In the genomic region with DNA sequence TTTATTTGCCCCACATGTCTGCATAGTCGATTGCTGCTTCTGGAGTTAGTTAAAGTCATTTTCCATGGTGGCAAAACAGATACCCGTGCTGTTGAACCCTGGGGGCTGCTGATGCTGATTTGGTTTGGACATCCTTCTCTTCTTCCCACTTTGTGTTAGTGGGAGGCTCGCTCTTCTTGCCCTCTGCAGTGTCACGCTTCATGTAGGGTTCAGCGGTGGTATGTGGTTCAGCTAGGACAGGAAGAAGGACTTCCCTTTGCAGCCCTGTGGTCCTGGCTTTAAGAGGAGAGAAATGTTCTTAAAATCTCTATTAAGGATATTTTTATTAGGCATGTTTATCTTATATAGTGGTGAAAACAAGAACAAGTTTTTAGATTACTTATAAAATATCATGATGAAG, we compare ENCODE assay signal across 20 cellular contexts. TPM values are rescaled to one million over a fixed set of nuclear protein-coding genes. Genes with fewer than 3 reads are reported as not detected.
DNase-seq lines count a peak whose midpoint lies in the region; ATAC-seq and TF ChIP-seq lines count a peak whose summit lies in the region.
"Had no signal": no experiment of that assay in that cellular context is flagged by ENCODE, and none has a peak within 500 bp of the region (broad histone marks: within the 10 kb centered on the region; RNA-seq: fewer than 3 reads in every experiment).

No MANE protein-coding gene starts in this region.

- H3K36me3 ChIP-seq in gastroesophageal sphincter = peaks cover 0 to 51% of the 10 kb centered on the region in 2 donors
- no peaks in the 10 kb centered on the region for H3K36me3 ChIP-seq in neuronal stem cell (replicated peaks in 1 of 2; ENCODE audit: control insufficient read depth in 2 of 2, insufficient read depth in 2 of 2, low read length in 2 of 2)
- peaks cover 48% of the 10 kb centered on the region for H3K36me3 ChIP-seq in endodermal cell (ENCODE audit: control insufficient read depth, insufficient read depth, low read length)
- H3K36me3 ChIP-seq in Karpas-422 (ENCODE audit: insufficient read depth, low read length) = peaks cover 10% of the 10 kb centered on the region
- H3K36me3 ChIP-seq: breast epithelium, pancreas had no signal

- TF ChIP-seq POLR2A in gastroesophageal sphincter (IDR thresholded peaks at IDR 0.05) = no peak

- peak overlapping the region; percentile 94 for H3K27ac ChIP-seq in HL-60 (replicated peaks)
- H3K27ac ChIP-seq in gastroesophageal sphincter = peak overlapping the region in 2 of 4 donors; percentile 9 to 21
- no peak overlapping the region for H3K27ac ChIP-seq in neuronal stem cell (replicated peaks; ENCODE audit: low read length)
- no peak overlapping the region for H3K27ac ChIP-seq in RWPE1
- H3K27ac ChIP-seq in endodermal cell (ENCODE audit: low read depth, low read length) = no peak overlapping the region
- no peak overlapping the region for H3K27ac ChIP-seq in Karpas-422 (ENCODE audit: low read length)

- H3K9me2 ChIP-seq in Karpas-422 (replicated peaks; ENCODE audit: insufficient read depth, low read length) = no peaks in the 10 kb centered on the region

- no peak overlapping the region for H2BK5ac ChIP-seq in neuronal stem cell (ENCODE audit: low read length)

- H3K23ac ChIP-seq in neuronal stem cell (ENCODE audit: low read depth, low read length, poor library complexity) = no peak overlapping the region

- H3K36me3 Mint-ChIP-seq in endodermal cell (ENCODE audit: low read depth) (peaks cover 53% of the 10 kb centered on the region), type B pancreatic cell (peaks cover 16% of the 10 kb centered on the region)

- no peaks in the 10 kb centered on the region for H4K20me1 ChIP-seq in Karpas-422 (ENCODE audit: insufficient read depth, low read depth, low read length)

- H4K8ac ChIP-seq in neuronal stem cell (ENCODE audit: low read depth, low read length) = no peak overlapping the region

- H2AK5ac ChIP-seq in neuronal stem cell (ENCODE audit: low read depth, low read length) = no peak overlapping the region

- H2AFZ ChIP-seq in neuronal stem cell (ENCODE audit: low read length) = peak overlapping the region; percentile 76
- no peak overlapping the region for H2AFZ ChIP-seq in Karpas-422 (ENCODE audit: low read length)

- H3K27me3 Mint-ChIP-seq in endodermal cell (ENCODE audit: insufficient read depth) (no peaks in the 10 kb centered on the region), type B pancreatic cell (no peaks in the 10 kb centered on the region)
- H3K27me3 Mint-ChIP-seq: activated CD4-positive, alpha-beta memory T cell treated with anti-CD3 and anti-CD28 coated beads for 36 hours; activated naive CD8-positive, alpha-beta T cell treated with anti-CD3 and anti-CD28 coated beads for 36 hours; stimulated activated naive B cell treated with anti-CD40 and anti-IgM and Interleukin-4, amounts not matched to agents 10 μg/mL and 1 μg/mL and 100 μg/mL, for 72 hours had no signal

- TF ChIP-seq EP300 in gastroesophageal sphincter (IDR thresholded peaks at IDR 0.05) = no peak

- peak; percentile 45 for ATAC-seq in gastroesophageal sphincter
- ATAC-seq: stimulated activated naive B cell treated with anti-CD40 and anti-IgM and Interleukin-4, amounts not matched to agents 10 μg/mL and 1 μg/mL and 100 μg/mL, for 72 hours had no signal

- no peak overlapping the region for H2BK12ac ChIP-seq in neuronal stem cell (ENCODE audit: low read length)

- H3K9ac ChIP-seq in neuronal stem cell (ENCODE audit: low read depth, low read length, poor library complexity) (no peak overlapping the region), endodermal cell (ENCODE audit: extremely low read depth, low read length, poor library complexity, severe bottlenecking) (no peak overlapping the region), Karpas-422 (ENCODE audit: low read length) (no peak overlapping the region)

- no peak overlapping the region for H2BK15ac ChIP-seq in neuronal stem cell (ENCODE audit: low read length)

- no peaks in the 10 kb centered on the region for H3K79me2 ChIP-seq in Karpas-422 (ENCODE audit: low read length)

- H3K27me3 ChIP-seq in HL-60 (ENCODE audit: insufficient read depth, poor library complexity, severe bottlenecking) (no peaks in the 10 kb centered on the region), gastroesophageal sphincter (no peaks in the 10 kb centered on the region), neuronal stem cell (ENCODE audit: control insufficient read depth in 3 of 3, insufficient read depth in 3 of 3, low read depth in 1 of 3, low read length in 3 of 3) (no peaks in the 10 kb centered on the region), endodermal cell (ENCODE audit: control insufficient read depth, insufficient read depth, low read length, poor library complexity, severe bottlenecking) (no peaks in the 10 kb centered on the region), Karpas-422 (ENCODE audit: low read length) (no peaks in the 10 kb centered on the region)
- H3K27me3 ChIP-seq: breast epithelium, esophagus squamous epithelium, pancreas, transverse colon had no signal

- POLR2A ChIA-PET in RWPE1 (lab: Yijun Ruan, JAX; ENCODE audit: low non-redundant PET) = no interaction called here

- no peaks in the 10 kb centered on the region for H3K79me1 ChIP-seq in neuronal stem cell (ENCODE audit: low read depth, low read length)

- 88 to 96% methylated on average over 3 to 4 of the region's 5 CpGs for WGBS in gastroesophageal sphincter (ENCODE audit: low coverage in 1 of 2), 2 donors
- WGBS in neuronal stem cell (ENCODE audit: extremely low coverage in 2 of 2, insufficient read length in 2 of 2, insufficient replicate concordance in 1 of 2), 2 donors = no CpG with 5 or more reads among the region's 5 CpGs
- 82 to 84% methylated on average over 5 of the region's 5 CpGs for WGBS in endodermal cell (ENCODE audit: insufficient coverage in 1 of 2, insufficient read length in 1 of 2), 2 experiments

- CTCF ChIA-PET in RWPE1 (lab: Yijun Ruan, JAX) = no interaction called here

- no peak overlapping the region for H4K91ac ChIP-seq in neuronal stem cell (ENCODE audit: low read depth, low read length, poor library complexity)

- H3K4me2 ChIP-seq in neuronal stem cell (ENCODE audit: insufficient read depth, low read length, poor library complexity, severe bottlenecking) (no peak overlapping the region), Karpas-422 (ENCODE audit: low read depth, low read length, poor library complexity, severe bottlenecking) (no peak overlapping the region)

- H3K4me3 Mint-ChIP-seq in endodermal cell (no peak overlapping the region), type B pancreatic cell (no peak overlapping the region)
- H3K4me3 Mint-ChIP-seq: activated CD4-positive, alpha-beta memory T cell treated with anti-CD3 and anti-CD28 coated beads for 36 hours; activated naive CD8-positive, alpha-beta T cell treated with anti-CD3 and anti-CD28 coated beads for 36 hours; stimulated activated naive B cell treated with anti-CD40 and anti-IgM and Interleukin-4, amounts not matched to agents 10 μg/mL and 1 μg/mL and 100 μg/mL, for 72 hours had no signal

- H3K4me1 Mint-ChIP-seq in endodermal cell (no peaks in the 10 kb centered on the region), type B pancreatic cell (ENCODE audit: unreplicated experiment) (peaks cover 6% of the 10 kb centered on the region)
- H3K4me1 Mint-ChIP-seq: activated naive CD8-positive, alpha-beta T cell treated with anti-CD3 and anti-CD28 coated beads for 36 hours; stimulated activated naive B cell treated with anti-CD40 and anti-IgM and Interleukin-4, amounts not matched to agents 10 μg/mL and 1 μg/mL and 100 μg/mL, for 72 hours had no signal

- no peaks in the 10 kb centered on the region for H3K9me3 ChIP-seq in gastroesophageal sphincter
- no peaks in the 10 kb centered on the region for H3K9me3 ChIP-seq in neuronal stem cell (replicated peaks in 1 of 2; ENCODE audit: control insufficient read depth in 2 of 2, insufficient read depth in 1 of 2, low read depth in 1 of 2, low read length in 2 of 2)
- no peaks in the 10 kb centered on the region for H3K9me3 ChIP-seq in endodermal cell (ENCODE audit: control insufficient read depth, low read length)
- H3K9me3 ChIP-seq in Karpas-422 (ENCODE audit: low read length) = no peaks in the 10 kb centered on the region
- H3K9me3 ChIP-seq: breast epithelium, esophagus squamous epithelium, pancreas, transverse colon had no signal

- H3K27ac Mint-ChIP-seq in endodermal cell (no peak overlapping the region), type B pancreatic cell (no peak overlapping the region)
- H3K27ac Mint-ChIP-seq: activated CD4-positive, alpha-beta memory T cell treated with anti-CD3 and anti-CD28 coated beads for 36 hours; activated naive CD8-positive, alpha-beta T cell treated with anti-CD3 and anti-CD28 coated beads for 36 hours; stimulated activated naive B cell treated with anti-CD40 and anti-IgM and Interleukin-4, amounts not matched to agents 10 μg/mL and 1 μg/mL and 100 μg/mL, for 72 hours had no signal

- TF ChIP-seq CTCF in HL-60 (IDR thresholded peaks at IDR 0.05; ENCODE audit: insufficient read depth, low read length) = no peak
- no peak for TF ChIP-seq CTCF in gastroesophageal sphincter (IDR thresholded peaks at IDR 0.05)
- TF ChIP-seq CTCF in RWPE1 (conservative IDR thresholded peaks at IDR 0.05; ENCODE audit: low read depth) = no peak
- TF ChIP-seq CTCF in endodermal cell (conservative IDR thresholded peaks at IDR 0.05) = no peak
- no peak for TF ChIP-seq CTCF in type B pancreatic cell (conservative IDR thresholded peaks at IDR 0.05)

- peak overlapping the region; percentile 69 for H3K18ac ChIP-seq in neuronal stem cell (ENCODE audit: low read length)

- DNase-seq in HL-60 (ENCODE audit: low read depth in 1 of 2, low spot score in 1 of 2) = peak; percentile 58 to 89
- DNase-seq in NOMO-1 (lab: John Stamatoyannopoulos, UW; ENCODE audit: unreplicated experiment in 2 of 2) = peak; percentile 39 to 73
- no peak for DNase-seq in neuronal stem cell (ENCODE audit: low spot score)
- no peak for DNase-seq in RWPE1 (ENCODE audit: low spot score)
- DNase-seq in endodermal cell = no peak
- DNase-seq in type B pancreatic cell (ENCODE audit: extremely low spot score, unreplicated experiment) = no peak
- DNase-seq in Karpas-422 = no peak
- DNase-seq: activated CD4-positive, alpha-beta memory T cell treated with anti-CD3 and anti-CD28 coated beads for 36 hours; activated naive CD8-positive, alpha-beta T cell treated with anti-CD3 and anti-CD28 coated beads for 36 hours; activated T-cell treated with anti-CD3 and anti-CD28 coated beads, Interleukin-2, amount 50 U/mL, for 48 hours; DMS 273 treated with DMSO at 0.1 percent for 48 hours; esophagus squamous epithelium; kidney; NCI-H146; NCI-H2227 treated with DMSO at 0.1 percent for 48 hours; pancreas; stimulated activated naive B cell treated with anti-CD40 and anti-IgM and Interleukin-4, amounts not matched to agents 10 μg/mL and 1 μg/mL and 100 μg/mL, for 72 hours; transverse colon had no signal

- H2BK120ac ChIP-seq in neuronal stem cell (ENCODE audit: low read depth, low read length) = no peak overlapping the region

- H3K14ac ChIP-seq in neuronal stem cell (ENCODE audit: low read length) = no peak overlapping the region

- H3K4me1 ChIP-seq in gastroesophageal sphincter (peaks cover 9 to 20% (median 9%) of the 10 kb centered on the region in 3 donors), neuronal stem cell (ENCODE audit: control insufficient read depth in 2 of 2, insufficient read depth in 1 of 2, low read depth in 1 of 2, low read length in 2 of 2) (peaks cover 13 to 17% of the 10 kb centered on the region in 2 donors), endodermal cell (ENCODE audit: control insufficient read depth, insufficient read depth, low read length) (no peaks in the 10 kb centered on the region), Karpas-422 (ENCODE audit: low read length) (no peaks in the 10 kb centered on the region)
- H3K4me1 ChIP-seq: breast epithelium, pancreas had no signal

- H3K9me3 Mint-ChIP-seq in endodermal cell (no peaks in the 10 kb centered on the region), type B pancreatic cell (no peaks in the 10 kb centered on the region)
- H3K9me3 Mint-ChIP-seq: activated CD4-positive, alpha-beta memory T cell treated with anti-CD3 and anti-CD28 coated beads for 36 hours; activated naive CD8-positive, alpha-beta T cell treated with anti-CD3 and anti-CD28 coated beads for 36 hours; stimulated activated naive B cell treated with anti-CD40 and anti-IgM and Interleukin-4, amounts not matched to agents 10 μg/mL and 1 μg/mL and 100 μg/mL, for 72 hours had no signal

- H3K4ac ChIP-seq in neuronal stem cell (ENCODE audit: low read length) = no peak overlapping the region

- H3K4me3 ChIP-seq in HL-60 (replicated peaks; ENCODE audit: insufficient read depth, low read length) (no peak overlapping the region), gastroesophageal sphincter (no peak overlapping the region), neuronal stem cell (ENCODE audit: low read length in 2 of 2) (no peak overlapping the region), endodermal cell (ENCODE audit: low read length) (no peak overlapping the region), Karpas-422 (ENCODE audit: low read length) (no peak overlapping the region)
- H3K4me3 ChIP-seq: breast epithelium, esophagus squamous epithelium, pancreas, transverse colon had no signal

RNA-seq across cellular contexts. Expression of a gene that starts 36.2 kb away (rescaled TPM):
- total RNA-seq in gastroesophageal sphincter (10 to 100 TPM in 1 of 4 donors, 1 to 10 TPM in 3; 7.0 to 14.0 (median 8.5) TPM), endodermal cell (10 to 100 TPM; 15.4 to 33.3 TPM), type B pancreatic cell (ENCODE audit: low replicate concordance) (15.5 and 18.2 TPM in 2 replicates)
- 6.4 TPM for polyA plus RNA-seq in neuronal stem cell (2013, experiment 1 of 2)
- polyA plus RNA-seq in neuronal stem cell (2013, experiment 2 of 2) = 5.5 TPM
- polyA plus RNA-seq in endodermal cell (2013, experiment 1 of 2) = 10.9 TPM
- 8.0 TPM for polyA plus RNA-seq in endodermal cell (2013, experiment 2 of 2)
- 8.4 and 12.7 TPM in 2 replicates for total RNA-seq in Karpas-422 (2014; rRNA removed; shearing (Covaris generic); ENCODE audit: low replicate concordance)

Comparison
In these comparisons a context has a peak if more than half of its experiments do, and no peak if none do; other contexts are left out.
1. DNase-seq: peak in HL-60 (2 of 2) and NOMO-1 (2 of 2); none in neuronal stem cell (single experiment), RWPE1 (single experiment), endodermal cell (single experiment), type B pancreatic cell (single experiment) and Karpas-422 (single experiment).